12 cellular contexts compared by ENCODE assay signal in the genomic region with DNA sequence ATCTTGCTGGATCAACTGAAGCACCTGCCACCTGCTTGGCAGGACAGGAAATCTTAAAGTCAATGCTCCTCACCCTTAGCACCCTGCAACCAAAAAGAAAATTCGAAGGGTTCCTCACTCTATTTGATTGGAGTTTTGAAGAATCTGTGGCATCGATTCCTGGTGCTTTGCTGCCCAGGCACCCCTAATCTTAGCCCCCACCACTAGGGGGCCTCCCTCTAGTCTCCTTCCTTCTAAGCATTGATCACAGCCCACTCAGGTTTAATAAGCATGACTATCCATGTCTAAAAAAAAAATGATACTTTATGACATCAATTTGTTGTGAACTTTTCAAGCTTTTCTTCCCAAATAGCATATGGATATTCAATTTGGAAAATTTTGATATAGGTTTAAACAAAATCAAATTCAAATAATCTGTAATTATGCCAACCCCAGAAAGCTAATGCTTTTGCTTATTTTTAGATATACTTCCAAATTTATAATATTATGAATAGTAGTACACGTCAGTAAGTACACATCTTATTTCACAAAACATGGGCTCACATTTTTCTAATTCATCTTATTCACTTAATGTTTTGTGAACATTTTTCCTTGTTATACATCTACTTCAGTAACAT. TPM values are rescaled to one million over a fixed set of nuclear protein-coding genes. Genes with fewer than 3 reads are reported as not detected.
DNase-seq lines count a peak whose midpoint lies in the region; ATAC-seq, FAIRE-seq and TF ChIP-seq lines count a peak whose summit lies in the region.
"Had no signal": no experiment of that assay in that cellular context is flagged by ENCODE, and none has a peak within 500 bp of the region (broad histone marks: within the 10 kb centered on the region; RNA-seq: fewer than 3 reads in every experiment).

No MANE protein-coding gene starts in this region.

- no peaks in the 10 kb centered on the region for H3K27me3 ChIP-seq in bronchial epithelial cell (ENCODE audit: control insufficient read depth, insufficient read depth, low read length)
- H3K27me3 ChIP-seq: adrenal gland, stomach had no signal

- no peak overlapping the region for H3K4me3 ChIP-seq in bronchial epithelial cell (ENCODE audit: low read depth, low read length)
- H3K4me3 ChIP-seq: adrenal gland, stomach had no signal

- peak; percentile 1 to 2 for DNase-seq in stimulated activated CD4-positive, alpha-beta T cell treated with anti-CD3 and anti-CD28 coated beads, Interleukin-4, amount 100 ng/mL, for 48 hours (ENCODE audit: low read depth in 2 of 2)
- DNase-seq in stimulated activated CD4-positive, alpha-beta T cell treated with anti-CD3 and anti-CD28 coated beads, Interleukin-4, amount 100 ng/mL, for 24 hours: no peak
- DNase-seq in HuH-7.5 (ENCODE audit: low spot score) (peak; percentile 7), bronchial epithelial cell (ENCODE audit: low read depth) (no peak), AG08396 (ENCODE audit: low spot score) (no peak), NCI-H1105 (lab: John Stamatoyannopoulos, UW) (no peak), DMS79 (lab: John Stamatoyannopoulos, UW) (no peak)
- DNase-seq: adrenal gland, EL, stomach, T-helper 17 cell had no signal

- no peak for FAIRE-seq in bronchial epithelial cell (lab: Jason Lieb, UNC)

- peak; percentile 9 for TF ChIP-seq CTCF in bronchial epithelial cell (IDR thresholded peaks at IDR 0.05; ENCODE audit: insufficient read depth, low read length, severe bottlenecking)

- H3K36me3 ChIP-seq in bronchial epithelial cell (ENCODE audit: control insufficient read depth, insufficient read depth, low read length): no peaks in the 10 kb centered on the region
- H3K36me3 ChIP-seq: adrenal gland, stomach had no signal

- ATAC-seq in GM19395 (IDR thresholded peaks at IDR 0.05; ENCODE audit: unreplicated experiment): no peak
- ATAC-seq: T-helper 17 cell had no signal

RNA-seq across cellular contexts. Expression of a gene that starts 45.3 kb away (rescaled TPM):
- not detected in 2 replicates for total RNA-seq in bronchial epithelial cell
- total RNA-seq: T-helper 17 cell had no signal

Comparison
In these comparisons a context has a peak if more than half of its experiments do, and no peak if none do; other contexts are left out.
1. DNase-seq: peak in stimulated activated CD4-positive, alpha-beta T cell treated with anti-CD3 and anti-CD28 coated beads, Interleukin-4, amount 100 ng/mL, for 48 hours (2 of 2) and HuH-7.5 (single experiment); none in stimulated activated CD4-positive, alpha-beta T cell treated with anti-CD3 and anti-CD28 coated beads, Interleukin-4, amount 100 ng/mL, for 24 hours (single experiment), bronchial epithelial cell (single experiment), AG08396 (single experiment), NCI-H1105 (single experiment) and DMS79 (single experiment).